ENCODE assay signal across 9 cellular contexts in genomic region chr15:57541805-57542504, GRCh38. TPM values are rescaled to one million over a fixed set of nuclear protein-coding genes. Genes with fewer than 3 reads are reported as not detected.
DNase-seq lines count a peak whose midpoint lies in the region; ATAC-seq and TF ChIP-seq lines count a peak whose summit lies in the region.
"Had no signal": no experiment of that assay in that cellular context is flagged by ENCODE, and none has a peak within 500 bp of the region (broad histone marks: within the 10 kb centered on the region; RNA-seq: fewer than 3 reads in every experiment).

No MANE protein-coding gene starts in this region.

- no peaks in the 10 kb centered on the region for H3K4me1 ChIP-seq in HAP-1
- no peaks in the 10 kb centered on the region for H3K4me1 ChIP-seq in OCI-LY1 (ENCODE audit: insufficient read depth, low read length, severe bottlenecking)
- H3K4me1 ChIP-seq in breast epithelium, result no peaks in the 10 kb centered on the region
- H3K4me1 ChIP-seq in stomach, result peaks cover 10 to 17% (median 11%) of the 10 kb centered on the region in 4 donors

- peaks cover 2% of the 10 kb centered on the region for H3K27me3 Mint-ChIP-seq in activated T-helper 1 cell treated with anti-CD3 and anti-CD28 coated beads, Interleukin-12 subunit alpha, Interleukin-12 subunit beta, Interleukin-2, Interleukin-4 antibody, amounts not matched to agents 30 ng/mL and 10 ng/mL and 1 ng/mL, durations not matched to agents 14 hours and 24 hours and 36 hours (ENCODE audit: insufficient read depth)

- peaks cover 15% of the 10 kb centered on the region for H3K4me1 Mint-ChIP-seq in activated T-helper 1 cell treated with anti-CD3 and anti-CD28 coated beads, Interleukin-12 subunit alpha, Interleukin-12 subunit beta, Interleukin-2, Interleukin-4 antibody, amounts not matched to agents 30 ng/mL and 10 ng/mL and 1 ng/mL, durations not matched to agents 14 hours and 24 hours and 36 hours (ENCODE audit: low read depth)
- H3K4me1 Mint-ChIP-seq: T-cell had no signal

- H3K79me2 ChIP-seq in OCI-LY1 (ENCODE audit: insufficient read depth, low read length), result no peaks in the 10 kb centered on the region

- intact Hi-C loops in breast epithelium (cut with DNase I; ENCODE audit: low total_unique reads) (no loop called here), stomach (cut with DNase I; ENCODE audit: low total_unique reads) (no loop called here)
- intact Hi-C loops in activated T-helper 1 cell treated with anti-CD3 and anti-CD28 coated beads, Interleukin-12 subunit alpha, Interleukin-12 subunit beta, Interleukin-2, Interleukin-4 antibody, amounts not matched to agents 30 ng/mL and 10 ng/mL and 1 ng/mL, durations not matched to agents 14 hours and 24 hours and 36 hours (cut with micrococcal nuclease), result loop anchor here (1.0 to 10.0 kb wide), 2 partner anchors 202 to 717 kb away; no protein-coding TSS in a partner anchor

- TF ChIP-seq POLR2A in breast epithelium (IDR thresholded peaks at IDR 0.05), result no peak
- no peak for TF ChIP-seq POLR2A in stomach (IDR thresholded peaks at IDR 0.05)

- H3K9me3 ChIP-seq in HAP-1 (no peaks in the 10 kb centered on the region), OCI-LY1 (ENCODE audit: low read length) (no peaks in the 10 kb centered on the region), breast epithelium (no peaks in the 10 kb centered on the region), stomach (no peaks in the 10 kb centered on the region)

- TF ChIP-seq CTCF in OCI-LY1 (IDR thresholded peaks at IDR 0.05; ENCODE audit: low read length) (peak; percentile 79), breast epithelium (IDR thresholded peaks at IDR 0.05) (peak; percentile 46 to 77 (median 56)), stomach (IDR thresholded peaks at IDR 0.05) (peak in 5 of 7 experiments; percentile 67 to 86 (median 75))

- H3K27ac Mint-ChIP-seq in activated T-helper 1 cell treated with anti-CD3 and anti-CD28 coated beads, Interleukin-12 subunit alpha, Interleukin-12 subunit beta, Interleukin-2, Interleukin-4 antibody, amounts not matched to agents 30 ng/mL and 10 ng/mL and 1 ng/mL, durations not matched to agents 14 hours and 24 hours and 36 hours, result no peak overlapping the region
- H3K27ac Mint-ChIP-seq: T-cell had no signal

- no peak for TF ChIP-seq EP300 in stomach (IDR thresholded peaks at IDR 0.05)

- no peaks in the 10 kb centered on the region for H3K9me2 ChIP-seq in OCI-LY1 (ENCODE audit: low read depth, low read length)

- H3K27ac ChIP-seq in OCI-LY1 (ENCODE audit: low read depth, low read length, poor library complexity, severe bottlenecking) (no peak overlapping the region), breast epithelium (no peak overlapping the region), stomach (no peak overlapping the region)

- H3F3A ChIP-seq in OCI-LY1 (ENCODE audit: insufficient read depth, low read length), result no peaks in the 10 kb centered on the region

- in situ Hi-C loops in HAP-1 (cut with MboI; ENCODE audit: low sequenced_read_pairs), result loop anchor here (25.0 kb wide), 1 partner anchor 1055 kb away; no protein-coding TSS in a partner anchor

- peak; percentile 41 for DNase-seq in COR-L47 (lab: John Stamatoyannopoulos, UW)
- peak; percentile 69 to 86 for DNase-seq in HAP-1 (ENCODE audit: low spot score in 2 of 2)
- DNase-seq in breast epithelium (ENCODE audit: low spot score in 2 of 2), result peak in 1 of 2 donors; percentile 46
- peak; percentile 55 for DNase-seq in kidney glomerular epithelial cell (lab: John Stamatoyannopoulos, UW)
- peak; percentile 72 for DNase-seq in stomach
- no peak for DNase-seq in activated T-helper 1 cell treated with anti-CD3 and anti-CD28 coated beads, Interleukin-12 subunit alpha, Interleukin-12 subunit beta, Interleukin-2, Interleukin-4 antibody, amounts not matched to agents 30 ng/mL and 10 ng/mL and 1 ng/mL, durations not matched to agents 14 hours and 24 hours and 36 hours (ENCODE audit: low spot score)

- H3K27me3 ChIP-seq in HAP-1 (ENCODE audit: low read depth), result no peaks in the 10 kb centered on the region
- H3K27me3 ChIP-seq in OCI-LY1 (ENCODE audit: insufficient read depth, low read length), result peaks cover 10% of the 10 kb centered on the region; the same call in 1 of the 2 replicates
- no peaks in the 10 kb centered on the region for H3K27me3 ChIP-seq in breast epithelium
- H3K27me3 ChIP-seq in stomach, result no peaks in the 10 kb centered on the region

- WGBS in stomach, 5 donors, result 40 to 50% (median 43%) methylated on average over 7 of the region's 7 CpGs

- peaks cover 8% of the 10 kb centered on the region for H3K9me3 Mint-ChIP-seq in activated T-helper 1 cell treated with anti-CD3 and anti-CD28 coated beads, Interleukin-12 subunit alpha, Interleukin-12 subunit beta, Interleukin-2, Interleukin-4 antibody, amounts not matched to agents 30 ng/mL and 10 ng/mL and 1 ng/mL, durations not matched to agents 14 hours and 24 hours and 36 hours
- H3K9me3 Mint-ChIP-seq: T-cell had no signal

- no peak overlapping the region for H3K4me3 ChIP-seq in HAP-1
- H3K4me3 ChIP-seq in OCI-LY1 (ENCODE audit: low read depth, low read length, poor library complexity, severe bottlenecking), result no peak overlapping the region
- no peak overlapping the region for H3K4me3 ChIP-seq in breast epithelium
- no peak overlapping the region for H3K4me3 ChIP-seq in stomach

- H3K9ac ChIP-seq in OCI-LY1 (ENCODE audit: low read length), result no peak overlapping the region

- no peak overlapping the region for H3K4me2 ChIP-seq in OCI-LY1 (ENCODE audit: low read length)

- H3K4me3 Mint-ChIP-seq in activated T-helper 1 cell treated with anti-CD3 and anti-CD28 coated beads, Interleukin-12 subunit alpha, Interleukin-12 subunit beta, Interleukin-2, Interleukin-4 antibody, amounts not matched to agents 30 ng/mL and 10 ng/mL and 1 ng/mL, durations not matched to agents 14 hours and 24 hours and 36 hours, result no peak overlapping the region
- H3K4me3 Mint-ChIP-seq: T-cell had no signal

- H3K36me3 ChIP-seq in HAP-1 (replicated peaks) (no peaks in the 10 kb centered on the region; the same call in 1 of the 2 replicates), OCI-LY1 (ENCODE audit: insufficient read depth, low read length) (no peaks in the 10 kb centered on the region), breast epithelium (no peaks in the 10 kb centered on the region), stomach (peaks cover 0 to 57% (median 30%) of the 10 kb centered on the region in 4 donors)

- H2AFZ ChIP-seq in OCI-LY1 (ENCODE audit: low read length), result no peak overlapping the region

- H3K36me3 Mint-ChIP-seq in activated T-helper 1 cell treated with anti-CD3 and anti-CD28 coated beads, Interleukin-12 subunit alpha, Interleukin-12 subunit beta, Interleukin-2, Interleukin-4 antibody, amounts not matched to agents 30 ng/mL and 10 ng/mL and 1 ng/mL, durations not matched to agents 14 hours and 24 hours and 36 hours (ENCODE audit: low read depth), result no peaks in the 10 kb centered on the region
- H3K36me3 Mint-ChIP-seq: T-cell had no signal

- no peaks in the 10 kb centered on the region for H4K20me1 ChIP-seq in OCI-LY1 (ENCODE audit: insufficient read depth, low read length)

- no peak for ATAC-seq in GM19397 (IDR thresholded peaks at IDR 0.05; ENCODE audit: unreplicated experiment)
- ATAC-seq: T-cell had no signal

RNA-seq across cellular contexts. Expression of gene MYZAP, which starts 49.7 kb away (rescaled TPM):
- total RNA-seq in breast epithelium (10 to 100 TPM; 12.1 to 23.0 (median 16.7) TPM), stomach (10 to 100 TPM in 4 of 5 donors, not detected in 1; 15.2 to 59.8 (median 33.2) TPM)
- polyA plus RNA-seq in stomach, result 10 to 100 TPM in 2 of 3 donors, 1 to 10 TPM in 1; 9.4 to 31.3 (median 13.5) TPM
- not detected in 2 replicates for total RNA-seq in activated T-helper 1 cell treated with anti-CD3 and anti-CD28 coated beads, Interleukin-12 subunit alpha, Interleukin-12 subunit beta, Interleukin-2, Interleukin-4 antibody, amounts not matched to agents 30 ng/mL and 10 ng/mL and 1 ng/mL, durations not matched to agents 14 hours and 24 hours and 36 hours
